9 cellular contexts compared by ENCODE assay signal in the genomic region with DNA sequence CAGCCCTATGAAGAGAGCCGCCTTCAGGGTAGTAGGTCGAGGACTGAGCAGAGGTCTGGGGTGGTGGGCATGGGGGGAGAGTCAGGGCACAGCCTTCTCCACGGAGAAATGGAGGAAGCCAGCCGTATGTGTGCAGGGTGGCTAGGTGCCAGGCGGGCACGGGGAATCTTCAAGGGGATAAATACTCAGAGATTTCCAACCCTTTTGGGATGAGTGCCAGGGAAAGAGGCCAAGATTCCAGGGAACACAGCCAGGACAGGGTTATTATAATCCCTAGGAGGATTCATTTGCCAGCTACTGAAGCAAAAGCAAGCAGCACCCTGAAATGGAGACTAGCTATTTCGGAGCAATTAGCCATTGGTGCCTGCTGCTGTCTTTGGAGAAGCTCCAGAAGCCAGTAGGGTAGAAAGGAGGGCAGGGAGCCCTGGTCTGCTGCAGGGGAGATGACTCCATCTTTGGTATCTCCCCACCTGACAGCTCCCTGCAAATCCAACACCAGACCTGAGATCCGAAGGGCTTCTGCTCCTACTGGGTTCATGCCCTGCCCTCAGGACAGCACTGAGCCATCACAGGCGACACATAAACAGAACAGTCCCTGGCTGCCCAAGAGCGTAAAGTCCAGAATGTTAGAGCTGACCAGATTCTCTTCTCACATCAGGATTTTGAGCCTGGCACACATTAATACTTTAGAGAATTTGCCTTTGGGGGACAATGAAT.
A peak's percentile ranks its signal among the peaks of the same experiment; 100 is the strongest.
DNase-seq lines count a peak whose midpoint lies in the region; ATAC-seq and TF ChIP-seq lines count a peak whose summit lies in the region.
"Had no signal": no experiment of that assay in that cellular context is flagged by ENCODE, and none has a peak within 500 bp of the region (broad histone marks: within the 10 kb centered on the region; RNA-seq: fewer than 3 reads in every experiment).

No MANE protein-coding gene starts in this region.

- peak overlapping the region in 40 of 59 donors; percentile 1 to 51 (median 28) for H3K4me3 ChIP-seq in dorsolateral prefrontal cortex

- no peaks in the 10 kb centered on the region for H3K4me1 Mint-ChIP-seq in activated T-cell treated with anti-CD3 and anti-CD28 coated beads, Interleukin-2, amount 50 U/mL, for 4 hours (ENCODE audit: low read depth)

- peak; percentile 16 for DNase-seq in DMS 273 treated with DMSO at 0.1 percent for 48 hours (lab: John Stamatoyannopoulos, UW)
- DNase-seq in NCI-H2171 (lab: John Stamatoyannopoulos, UW): peak; percentile 39
- DNase-seq in dorsolateral prefrontal cortex: peak in 5 of 10 donors; percentile 27 to 60 (median 45)
- peak; percentile 77 for DNase-seq in myocyte (ENCODE audit: low read depth)
- no peak for DNase-seq in activated T-cell treated with anti-CD3 and anti-CD28 coated beads, Interleukin-2, amount 50 U/mL, for 4 hours
- DNase-seq in dedifferentiated amniotic fluid mesenchymal stem cell (ENCODE audit: extremely low spot score): no peak
- no peak for DNase-seq in foreskin melanocyte
- DNase-seq in activated effector memory CD4-positive, alpha-beta T cell treated with anti-CD3 and anti-CD28 coated beads, Interleukin-2, amount 50 U/mL, for 16 hours: no peak
- DNase-seq: CD8-positive, alpha-beta T cell had no signal

- no peak for TF ChIP-seq CTCF in dorsolateral prefrontal cortex (IDR thresholded peaks at IDR 0.05 in 54 of 56, conservative IDR thresholded peaks at IDR 0.05 in 2 of 56; ENCODE audit: low read depth in 1 of 56, partially characterized antibody in 56 of 56)

- peak overlapping the region in 21 of 59 donors; percentile 3 to 63 (median 35) for H3K27ac ChIP-seq in dorsolateral prefrontal cortex

- H3K4me3 Mint-ChIP-seq in activated T-cell treated with anti-CD3 and anti-CD28 coated beads, Interleukin-2, amount 50 U/mL, for 4 hours: no peak overlapping the region
- H3K4me3 Mint-ChIP-seq: CD8-positive, alpha-beta T cell had no signal

- no peaks in the 10 kb centered on the region for H3K9me3 Mint-ChIP-seq in activated T-cell treated with anti-CD3 and anti-CD28 coated beads, Interleukin-2, amount 50 U/mL, for 4 hours

- no peaks in the 10 kb centered on the region for H3K36me3 Mint-ChIP-seq in activated T-cell treated with anti-CD3 and anti-CD28 coated beads, Interleukin-2, amount 50 U/mL, for 4 hours (ENCODE audit: insufficient read depth)
- H3K36me3 Mint-ChIP-seq: CD8-positive, alpha-beta T cell had no signal

- H3K27me3 Mint-ChIP-seq in activated T-cell treated with anti-CD3 and anti-CD28 coated beads, Interleukin-2, amount 50 U/mL, for 4 hours (ENCODE audit: low read depth): no peaks in the 10 kb centered on the region

- intact Hi-C loops in dorsolateral prefrontal cortex (cut with DNase I): no loop called here

- ATAC-seq in activated T-cell treated with anti-CD3 and anti-CD28 coated beads, Interleukin-2, amount 50 U/mL, for 4 hours: no peak
- ATAC-seq: CD8-positive, alpha-beta T cell had no signal

- H3K27me3 ChIP-seq in dorsolateral prefrontal cortex: no peaks in the 10 kb centered on the region

Comparison
In these comparisons a context has a peak if more than half of its experiments do, and no peak if none do; other contexts are left out.
1. DNase-seq: peak in DMS 273 treated with DMSO at 0.1 percent for 48 hours (single experiment), NCI-H2171 (single experiment) and myocyte (single experiment); none in activated T-cell treated with anti-CD3 and anti-CD28 coated beads, Interleukin-2, amount 50 U/mL, for 4 hours (single experiment), dedifferentiated amniotic fluid mesenchymal stem cell (single experiment), foreskin melanocyte (single experiment) and activated effector memory CD4-positive, alpha-beta T cell treated with anti-CD3 and anti-CD28 coated beads, Interleukin-2, amount 50 U/mL, for 16 hours (single experiment).